8 cellular contexts compared by ENCODE assay signal in genomic region chrX:394830-395229, GRCh38.
"Had no signal": no experiment of that assay in that cellular context is flagged by ENCODE, and none has a peak within 500 bp of the region (broad histone marks: within the 10 kb centered on the region; RNA-seq: fewer than 3 reads in every experiment).

No MANE protein-coding gene starts in this region.

- DNase-seq: IMR-90, KBM-7, KG1 had no signal

- H3K4me3 Mint-ChIP-seq: IgD-negative memory B cell had no signal

- H3K4me2 ChIP-seq: KMS-11 had no signal

- H3K27me3 Mint-ChIP-seq: IgD-negative memory B cell had no signal

- ATAC-seq: HepG2 had no signal

- H3K9me3 Mint-ChIP-seq: IgD-negative memory B cell had no signal

- H3K27ac ChIP-seq: HL-60, KMS-11 had no signal

- H3K27ac Mint-ChIP-seq: IgD-negative memory B cell had no signal

- H3K9ac ChIP-seq: KMS-11 had no signal

- FAIRE-seq: HepG2, HTR-8/SVneo had no signal
